In the genomic region with DNA sequence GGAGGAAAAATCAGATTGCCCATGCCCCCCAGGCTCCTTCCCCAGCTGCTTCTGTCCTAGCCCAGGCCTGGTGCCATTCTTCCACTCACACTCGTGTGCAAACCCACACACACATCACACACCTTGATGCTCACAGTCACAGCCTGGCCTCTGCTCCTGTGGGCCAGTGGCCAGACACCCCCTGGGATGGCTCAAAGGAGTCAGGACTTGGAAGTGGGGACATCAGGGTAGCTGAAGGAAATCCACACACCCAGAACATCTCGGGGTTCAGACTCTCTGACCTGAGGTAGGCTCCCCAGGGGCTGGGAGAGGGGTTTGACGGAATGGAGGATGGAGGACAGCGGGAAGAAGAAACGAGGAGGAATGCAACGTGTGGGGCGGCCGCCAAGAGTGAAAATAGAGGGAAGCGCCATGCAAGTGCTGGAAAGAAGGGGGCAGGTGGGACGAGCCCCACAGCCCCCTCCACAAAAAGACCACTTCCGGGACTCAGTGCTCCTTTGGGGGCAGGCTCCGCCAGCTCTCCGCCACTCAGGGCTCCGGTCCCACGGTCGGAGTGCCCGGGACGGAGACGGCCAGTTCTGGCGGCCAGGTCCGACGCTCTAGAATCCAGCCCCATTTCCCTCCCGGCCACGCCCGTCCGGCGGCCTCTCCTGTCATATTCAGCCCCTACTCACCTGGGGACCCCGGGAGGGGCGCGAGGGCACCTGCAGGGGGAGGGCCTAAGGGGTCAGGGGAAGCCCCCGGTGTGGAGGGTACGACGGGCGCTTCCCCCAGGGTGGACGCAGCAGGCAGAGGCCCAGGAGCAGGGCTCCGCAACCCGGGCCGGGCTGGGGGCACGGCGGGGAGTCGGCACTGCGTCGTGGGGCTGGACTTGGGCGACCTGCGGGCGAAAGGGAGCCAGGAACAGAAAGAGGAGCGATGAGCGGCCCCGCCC, we compare ENCODE assay signal across 8 cellular contexts. TPM values are rescaled to one million over a fixed set of nuclear protein-coding genes. Genes with fewer than 3 reads are reported as not detected.
DNase-seq lines count a peak whose midpoint lies in the region; ATAC-seq and TF ChIP-seq lines count a peak whose summit lies in the region.
"Not testable (repeated sequence)": the region's sequence is repeated elsewhere in the genome, so short reads cannot be mapped to it uniquely, and the experiment has no call there.

No MANE protein-coding gene starts in this region.

- peak overlapping the region; percentile 68 for H3K27ac ChIP-seq in RWPE1
- H3K27ac ChIP-seq in gastrocnemius medialis: peak overlapping the region in 2 of 4 donors; percentile 3 to 48

- H3K27ac Mint-ChIP-seq in memory B cell: peak overlapping the region; percentile 89

- not testable (repeated sequence) for TF ChIP-seq CTCF in AG10803 (conservative IDR thresholded peaks at IDR 0.05; ENCODE audit: low read length); RWPE1 (conservative IDR thresholded peaks at IDR 0.05; ENCODE audit: low read depth); fibroblast of pulmonary artery (IDR thresholded peaks at IDR 0.05; ENCODE audit: low read length, missing control alignments); gastrocnemius medialis (IDR thresholded peaks at IDR 0.05 in 4 of 5, conservative IDR thresholded peaks at IDR 0.05 in 1 of 5)

- not testable (repeated sequence) for H3K27me3 ChIP-seq in adipocyte (replicated peaks; ENCODE audit: control insufficient read depth, insufficient read depth, low read length); gastrocnemius medialis

- DNase-seq in AG10803 (ENCODE audit: low read depth); RWPE1 (ENCODE audit: low spot score); fibroblast of pulmonary artery (ENCODE audit: low read depth); memory B cell (ENCODE audit: low spot score in 2 of 2); gastrocnemius medialis: not testable (repeated sequence)
- peak; percentile 22 for DNase-seq in adipocyte (ENCODE audit: low read depth)

- not testable (repeated sequence) for H3K4me1 ChIP-seq in adipocyte (ENCODE audit: control insufficient read depth, insufficient read depth, low read length)
- peaks cover 0 to 11% of the 10 kb centered on the region in 2 donors for H3K4me1 ChIP-seq in gastrocnemius medialis

- CTCF ChIA-PET in RWPE1 (lab: Yijun Ruan, JAX): interaction anchor here (0.7 kb wide), 1 partner anchor 780 kb away, joined by 3 read pairs; no protein-coding TSS in a partner anchor

- not testable (repeated sequence) for H3K9me3 Mint-ChIP-seq in memory B cell

- peaks cover 22% of the 10 kb centered on the region for H3K4me1 Mint-ChIP-seq in memory B cell

- peak overlapping the region; percentile 83 for H3K4me3 Mint-ChIP-seq in memory B cell

- H3K27me3 Mint-ChIP-seq in memory B cell: not testable (repeated sequence)

- not testable (repeated sequence) for TF ChIP-seq POLR2A in gastrocnemius medialis (IDR thresholded peaks at IDR 0.05)

- POLR2A ChIA-PET in RWPE1 (lab: Yijun Ruan, JAX; ENCODE audit: low non-redundant PET): interaction anchor here (0.7 kb wide), 1 partner anchor 53 kb away, joined by 6 read pairs; no protein-coding TSS in a partner anchor

- ATAC-seq in GM19043 (IDR thresholded peaks at IDR 0.05; ENCODE audit: low read depth, unreplicated experiment) (peak; percentile 16), HG03108 (IDR thresholded peaks at IDR 0.05; ENCODE audit: unreplicated experiment) (peak; percentile 9), gastrocnemius medialis (peak in 1 of 2 donors; percentile 32)
- ATAC-seq in memory B cell (ENCODE audit: low read depth): not testable (repeated sequence)

- intact Hi-C loops in gastrocnemius medialis (cut with DNase I; ENCODE audit: low total_unique reads): loop anchor here (5.0 to 10.0 kb wide), 2 partner anchors 46 to 103 kb away; no protein-coding TSS in a partner anchor

- in situ Hi-C loops in gastrocnemius medialis (cut with MboI; ENCODE audit: low sequenced_read_pairs in 4 of 4): loop anchor here in 2 of 4 donors (10.0 kb wide), 1 partner anchor 53 kb away; no protein-coding TSS in a partner anchor

- not testable (repeated sequence) for H3K9me3 ChIP-seq in adipocyte (ENCODE audit: control insufficient read depth, low read length); gastrocnemius medialis

- not testable (repeated sequence) for H3K36me3 Mint-ChIP-seq in memory B cell

- H3K36me3 ChIP-seq in adipocyte (ENCODE audit: control insufficient read depth, insufficient read depth, low read length, severe bottlenecking); gastrocnemius medialis: not testable (repeated sequence)

- peak overlapping the region; percentile 68 for H3K9ac ChIP-seq in adipocyte (ENCODE audit: low read length)

- H3K4me3 ChIP-seq in AG10803 (ENCODE audit: low read length) (peak overlapping the region; percentile 70), adipocyte (ENCODE audit: low read length) (peak overlapping the region; percentile 79), fibroblast of pulmonary artery (replicated peaks; ENCODE audit: low read depth, low read length) (peak overlapping the region; percentile 69), gastrocnemius medialis (peak overlapping the region; percentile 57 to 92 (median 76))

RNA-seq across cellular contexts. Expression of a gene that starts 25.3 kb away (rescaled TPM):
- total RNA-seq in gastrocnemius medialis: 100 to 1,000 TPM in 2 of 4 donors, 10 to 100 TPM in 2; 38.2 to 145 (median 88.5) TPM
